In the genomic region with DNA sequence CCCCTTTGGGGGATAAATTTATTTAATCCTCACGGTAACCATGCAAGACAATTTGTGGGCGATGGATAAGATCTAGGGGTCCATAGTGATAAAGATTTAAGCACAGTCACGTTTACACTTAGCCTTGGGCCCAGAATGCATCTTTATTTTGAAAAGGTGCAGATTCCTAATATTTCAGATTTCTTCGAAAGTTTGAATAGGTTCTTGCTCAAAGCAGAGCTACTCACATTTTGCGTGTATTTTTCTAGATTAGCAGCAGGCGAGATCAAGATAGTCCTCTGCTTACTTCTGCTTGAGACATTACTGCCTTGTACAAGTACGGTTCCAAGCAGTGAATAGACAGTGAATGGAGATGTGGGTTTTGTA, we compare ENCODE assay signal across 8 cellular contexts. TPM values are rescaled to one million over a fixed set of nuclear protein-coding genes. Genes with fewer than 3 reads are reported as not detected.
DNase-seq lines count a peak whose midpoint lies in the region; ATAC-seq and TF ChIP-seq lines count a peak whose summit lies in the region.

No MANE protein-coding gene starts in this region.

- peak overlapping the region; percentile 69 to 84 (median 72) for H3K27ac ChIP-seq in Peyer's patch
- H3K27ac ChIP-seq in esophagus muscularis mucosa (replicated peaks in 1 of 4) = peak overlapping the region; percentile 85 to 87 (median 86)
- peak overlapping the region; percentile 84 to 94 (median 89) for H3K27ac ChIP-seq in sigmoid colon

- H3K9me3 ChIP-seq in Peyer's patch = no peaks in the 10 kb centered on the region
- no peaks in the 10 kb centered on the region for H3K9me3 ChIP-seq in esophagus muscularis mucosa
- no peaks in the 10 kb centered on the region for H3K9me3 ChIP-seq in sigmoid colon

- TF ChIP-seq POLR2A in Peyer's patch (IDR thresholded peaks at IDR 0.05) (no peak), esophagus muscularis mucosa (IDR thresholded peaks at IDR 0.05; ENCODE audit: low read depth) (no peak), sigmoid colon (IDR thresholded peaks at IDR 0.05) (no peak)

- DNase-seq in DMS53 (lab: John Stamatoyannopoulos, UW) (peak; percentile 19), DMS53 treated with DMSO at 0.1 percent for 48 hours (lab: John Stamatoyannopoulos, UW; ENCODE audit: unreplicated experiment) (no peak), Peyer's patch (no peak), esophagus muscularis mucosa (ENCODE audit: extremely low spot score) (no peak), sigmoid colon (no peak), HuH-7 (ENCODE audit: low spot score) (no peak)

- H3K4me1 ChIP-seq in Peyer's patch (peaks cover 0 to 9% (median 0%) of the 10 kb centered on the region in 4 donors), esophagus muscularis mucosa (peaks cover 33 to 45% (median 39%) of the 10 kb centered on the region in 4 donors), sigmoid colon (peaks cover 0 to 34% (median 30%) of the 10 kb centered on the region in 4 donors)

- 4% methylated on average over 7 of the region's 7 CpGs for WGBS in esophagus muscularis mucosa
- 4 to 7% methylated on average over 7 of the region's 7 CpGs for WGBS in sigmoid colon, 2 donors

- TF ChIP-seq EP300 in esophagus muscularis mucosa (IDR thresholded peaks at IDR 0.05) (no peak), sigmoid colon (IDR thresholded peaks at IDR 0.05) (no peak)

- ATAC-seq in HG02642 (IDR thresholded peaks at IDR 0.05; ENCODE audit: poor library complexity, unreplicated experiment) (no peak), HG02973 (IDR thresholded peaks at IDR 0.05; ENCODE audit: unreplicated experiment) (no peak)

- intact Hi-C loops in esophagus muscularis mucosa (cut with DNase I) (no loop called here), sigmoid colon (cut with DNase I) (no loop called here)

- H3K36me3 ChIP-seq in Peyer's patch (peaks cover 0 to 5% (median 0%) of the 10 kb centered on the region in 3 donors), esophagus muscularis mucosa (peaks cover 0 to 14% (median 6%) of the 10 kb centered on the region in 4 donors), sigmoid colon (peaks cover 0 to 13% (median 6%) of the 10 kb centered on the region in 4 donors)

- H3K4me3 ChIP-seq in Peyer's patch (peak overlapping the region; percentile 64 to 90 (median 86)), esophagus muscularis mucosa (peak overlapping the region; percentile 68 to 89 (median 87)), sigmoid colon (peak overlapping the region; percentile 71 to 95 (median 84))

- TF ChIP-seq CTCF in Peyer's patch (IDR thresholded peaks at IDR 0.05) = no peak
- no peak for TF ChIP-seq CTCF in esophagus muscularis mucosa (IDR thresholded peaks at IDR 0.05)
- TF ChIP-seq CTCF in sigmoid colon (IDR thresholded peaks at IDR 0.05) = no peak

- H3K27me3 ChIP-seq in Peyer's patch (no peaks in the 10 kb centered on the region), esophagus muscularis mucosa (no peaks in the 10 kb centered on the region), sigmoid colon (no peaks in the 10 kb centered on the region)

RNA-seq across cellular contexts. Expression of a gene that starts 0.6 kb away (rescaled TPM):
- total RNA-seq in Peyer's patch = 10 to 100 TPM in 2 of 4 donors, 1 to 10 TPM in 2; 9.1 to 18.2 (median 11.1) TPM
- 10 to 100 TPM; 27.3 to 52.3 (median 33.4) TPM for total RNA-seq in esophagus muscularis mucosa
- total RNA-seq in sigmoid colon = 10 to 100 TPM; 29.4 to 56.4 (median 47.4) TPM
- polyA plus RNA-seq in sigmoid colon = 10 to 100 TPM in 2 of 3 donors, 1 to 10 TPM in 1; 8.4 to 14.8 (median 12.9) TPM

RNA-seq across cellular contexts. Expression of a gene that starts 14.6 kb away (rescaled TPM):
- total RNA-seq in Peyer's patch = 1 to 10 TPM in 1 of 4 donors, under 1 TPM in 1, not detected in 2; 0.80 to 1.5 TPM
- 1 to 10 TPM; 4.3 to 5.9 (median 5.1) TPM for total RNA-seq in esophagus muscularis mucosa
- 10 to 100 TPM in 1 of 4 donors, 1 to 10 TPM in 3; 4.6 to 10.7 (median 8.2) TPM for total RNA-seq in sigmoid colon
- under 1 TPM in 1 of 3 donors, not detected in 2; 0.47 TPM for polyA plus RNA-seq in sigmoid colon
